In genomic region chr7:41701542-41701941, GRCh38 we compare ENCODE assay signal across 13 cellular contexts. TPM values are rescaled to one million over a fixed set of nuclear protein-coding genes. Genes with fewer than 3 reads are reported as not detected.
DNase-seq lines count a peak whose midpoint lies in the region; ATAC-seq and TF ChIP-seq lines count a peak whose summit lies in the region.
"Had no signal": no experiment of that assay in that cellular context is flagged by ENCODE, and none has a peak within 500 bp of the region (broad histone marks: within the 10 kb centered on the region; RNA-seq: fewer than 3 reads in every experiment).

No MANE protein-coding gene starts in this region.

- 5% methylated on average over 9 of the region's 9 CpGs for WGBS in smooth muscle cell (ENCODE audit: low lambda C conversion rate)
- WGBS in lower leg skin, 2 donors: 30 to 39% methylated on average over 9 of the region's 9 CpGs

- no peak overlapping the region for H2AFZ ChIP-seq in smooth muscle cell (ENCODE audit: low read depth)

- H3K9me3 ChIP-seq in NT2/D1 (ENCODE audit: insufficient read depth, low read length) (no peaks in the 10 kb centered on the region), smooth muscle cell (replicated peaks; ENCODE audit: low read depth) (no peaks in the 10 kb centered on the region)
- H3K9me3 ChIP-seq: testis had no signal

- intact Hi-C loops in lower leg skin (cut with DNase I; ENCODE audit: low total_unique reads): no loop called here

- H3K36me3 ChIP-seq in NT2/D1 (ENCODE audit: insufficient read depth, insufficient read length, low read length) (no peaks in the 10 kb centered on the region), smooth muscle cell (ENCODE audit: low read depth) (no peaks in the 10 kb centered on the region)

- H3K4me1 Mint-ChIP-seq in chondrocyte (ENCODE audit: low read depth): peaks cover 36% of the 10 kb centered on the region

- no peak for TF ChIP-seq POLR2A in lower leg skin (IDR thresholded peaks at IDR 0.05)

- H3K4me1 ChIP-seq in NT2/D1 (ENCODE audit: insufficient read depth, insufficient read length) (peaks cover 5% of the 10 kb centered on the region), smooth muscle cell (ENCODE audit: low read depth) (peaks cover 12% of the 10 kb centered on the region)

- peaks cover 32% of the 10 kb centered on the region for H3K27me3 ChIP-seq in NT2/D1 (ENCODE audit: insufficient read depth, insufficient read length)
- no peaks in the 10 kb centered on the region for H3K27me3 ChIP-seq in smooth muscle cell (ENCODE audit: low read depth)
- H3K27me3 ChIP-seq: testis had no signal

- peak overlapping the region; percentile 30 for H3K4me3 ChIP-seq in NT2/D1 (ENCODE audit: insufficient read length, low read depth)
- H3K4me3 ChIP-seq in smooth muscle cell: peak overlapping the region; percentile 55
- H3K4me3 ChIP-seq in lower leg skin (ENCODE audit: low read depth, poor library complexity, severe bottlenecking): no peak overlapping the region
- H3K4me3 ChIP-seq: lung, testis had no signal

- peaks cover 33% of the 10 kb centered on the region for H3F3A ChIP-seq in smooth muscle cell (ENCODE audit: low read depth)

- peaks cover 53% of the 10 kb centered on the region for H4K20me1 ChIP-seq in smooth muscle cell (ENCODE audit: low read depth)

- H3K4me2 ChIP-seq in smooth muscle cell: peak overlapping the region; percentile 89

- no peak for DNase-seq in NT2/D1 (ENCODE audit: low read depth, low spot score)
- no peak for DNase-seq in chondrocyte (ENCODE audit: low spot score)
- DNase-seq in islet precursor cell: peak; percentile 68
- DNase-seq in smooth muscle cell (lab: John Stamatoyannopoulos, UW; ENCODE audit: unreplicated experiment): no peak
- no peak for DNase-seq in NCI-H146 (lab: John Stamatoyannopoulos, UW)
- no peak for DNase-seq in lower leg skin (ENCODE audit: low spot score in 2 of 2)
- no peak for DNase-seq in T1000 (lab: John Stamatoyannopoulos, UW)
- DNase-seq: activated CD4-positive, alpha-beta T cell treated with anti-CD3 and anti-CD28 coated beads, Interleukin-2, amount 50 U/mL, for 1 hour; NCI-H2107; testis had no signal

- H3K9ac ChIP-seq in NT2/D1 (ENCODE audit: insufficient read length, low read depth): peak overlapping the region; percentile 15
- peak overlapping the region; percentile 85 for H3K9ac ChIP-seq in smooth muscle cell (ENCODE audit: low read depth)

- H3K9me3 Mint-ChIP-seq in chondrocyte (ENCODE audit: low read depth): no peaks in the 10 kb centered on the region
- H3K9me3 Mint-ChIP-seq: activated T-helper 2 cell treated with anti-CD3 and anti-CD28 coated beads, Interferon-gamma antibody, Interleukin-2, Interleukin-4, amounts not matched to agents 10 μg/mL and 5 μg/mL and 100 μg/mL, durations not matched to agents 14 hours and 24 hours and 36 hours had no signal

- TF ChIP-seq CTCF in chondrocyte (IDR thresholded peaks at IDR 0.05) (no peak), smooth muscle cell (IDR thresholded peaks at IDR 0.05; ENCODE audit: borderline replicate concordance, insufficient read depth, poor library complexity, severe bottlenecking) (no peak), lower leg skin (IDR thresholded peaks at IDR 0.05) (no peak)

- H3K4me3 Mint-ChIP-seq in chondrocyte (ENCODE audit: unreplicated experiment): peak overlapping the region; percentile 99

- peaks cover 43% of the 10 kb centered on the region for H3K36me3 Mint-ChIP-seq in chondrocyte (ENCODE audit: low read depth)

- peaks cover 62% of the 10 kb centered on the region for H3K79me2 ChIP-seq in smooth muscle cell (ENCODE audit: low read depth)

- H3K27ac Mint-ChIP-seq in chondrocyte (ENCODE audit: unreplicated experiment): peak overlapping the region; percentile 95
- H3K27ac Mint-ChIP-seq: activated T-helper 2 cell treated with anti-CD3 and anti-CD28 coated beads, Interferon-gamma antibody, Interleukin-2, Interleukin-4, amounts not matched to agents 10 μg/mL and 5 μg/mL and 100 μg/mL, durations not matched to agents 14 hours and 24 hours and 36 hours had no signal

- no peak for ATAC-seq in GM18867 (IDR thresholded peaks at IDR 0.05; ENCODE audit: unreplicated experiment)

- peak overlapping the region; percentile 94 for H3K27ac ChIP-seq in smooth muscle cell (ENCODE audit: low read depth)

- no peaks in the 10 kb centered on the region for H3K27me3 Mint-ChIP-seq in chondrocyte (ENCODE audit: low read depth)

RNA-seq across cellular contexts. Expression of gene INHBA, which starts 1.3 kb away (rescaled TPM):
- total RNA-seq in chondrocyte (581 to 610 TPM (median 601 TPM) in 3 replicates), smooth muscle cell (257 and 290 TPM in 2 replicates), lower leg skin (1 to 10 TPM; 1.1 to 6.3 (median 1.7) TPM)
- polyA plus RNA-seq in smooth muscle cell: 297 and 326 TPM in 2 replicates

Comparison
In these comparisons a context has a peak if more than half of its experiments do, and no peak if none do; other contexts are left out.
1. RNA of gene INHBA, which starts 1.3 kb away (total RNA-seq): 581 to 610 TPM in chondrocyte and 257 to 290 TPM in smooth muscle cell; 1.1 to 6.3 TPM in lower leg skin; every median in the first group is over 10 times any median in the second.